In the genomic region with DNA sequence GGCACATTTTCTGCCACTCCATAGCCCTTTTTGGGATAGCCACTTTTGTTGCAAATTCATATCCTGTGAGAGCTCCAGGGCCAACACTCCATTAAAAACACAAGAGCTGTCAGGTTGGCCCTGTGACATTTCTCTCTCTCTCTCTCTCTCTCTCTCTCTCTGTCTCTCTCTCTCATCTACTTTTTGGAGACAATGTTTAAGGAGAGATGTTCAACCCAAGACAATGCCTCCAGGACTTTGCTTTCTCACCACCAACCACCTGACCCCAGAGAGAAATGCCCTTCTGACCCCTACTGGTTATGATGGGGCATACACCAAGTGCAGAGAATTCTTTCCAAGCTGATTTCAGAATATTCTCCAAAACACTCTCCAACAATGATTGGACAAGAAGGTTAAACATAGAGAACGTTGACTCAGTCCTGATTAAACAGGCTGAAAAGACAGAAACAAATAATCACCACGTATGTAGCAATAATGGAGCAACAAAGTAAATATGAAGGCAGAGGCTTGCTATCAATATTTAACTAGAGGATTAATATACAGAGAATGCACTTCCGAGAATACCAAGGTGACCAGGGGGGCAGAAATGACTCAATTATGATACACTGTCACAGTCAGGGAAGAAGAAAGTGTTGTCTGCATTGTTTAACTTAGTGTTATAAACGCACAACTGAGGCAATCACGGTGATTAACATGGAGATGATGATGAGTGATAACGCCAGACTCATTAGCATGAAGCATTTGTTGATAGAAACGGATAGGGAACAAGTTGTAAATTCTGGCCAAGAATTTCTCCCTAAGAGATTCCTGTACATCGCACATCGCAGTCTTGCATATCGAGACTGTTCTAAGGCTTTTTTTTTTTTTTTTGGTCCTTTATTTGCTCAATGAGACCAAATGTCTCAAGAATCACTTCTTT, we compare ENCODE assay signal across 8 cellular contexts.
DNase-seq lines count a peak whose midpoint lies in the region; ATAC-seq and TF ChIP-seq lines count a peak whose summit lies in the region.

No MANE protein-coding gene starts in this region.

- no CpG with 5 or more reads among the region's 10 CpGs for WGBS in H9 (ENCODE audit: extremely low coverage, insufficient read length, low lambda C conversion rate)
- 45% methylated on average over 10 of the region's 10 CpGs for WGBS in hepatocyte (ENCODE audit: low lambda C conversion rate, missing lambda C conversion rate)

- H3K23ac ChIP-seq in H9 (ENCODE audit: insufficient read length, low read depth, low read length) = no peak overlapping the region

- H3K56ac ChIP-seq in H9 (ENCODE audit: insufficient read length, low read depth, low read length) = no peak overlapping the region

- H2AFZ ChIP-seq in H9 (ENCODE audit: low read length) (peak overlapping the region; percentile 6), hepatocyte (no peak overlapping the region)

- CTCF ChIA-PET in activated CD4-positive, alpha-beta memory T cell treated with anti-CD3 and anti-CD28 coated beads for 36 hours (lab: Charles Lee) = interaction anchor here (0.5 to 4.3 kb wide), 35 partner anchors 10 to 804 kb away, joined by 3 to 50 read pairs (median 3); no protein-coding TSS in a partner anchor

- no peak overlapping the region for H2BK120ac ChIP-seq in H9 (ENCODE audit: low read depth, low read length, poor library complexity, severe bottlenecking)

- H3K36me3 Mint-ChIP-seq in H9 (ENCODE audit: insufficient read depth in 1 of 3, low read depth in 3 of 3) = no peaks in the 10 kb centered on the region
- no peaks in the 10 kb centered on the region for H3K36me3 Mint-ChIP-seq in activated CD4-positive, alpha-beta memory T cell treated with anti-CD3 and anti-CD28 coated beads for 36 hours

- no peak overlapping the region for H2AK5ac ChIP-seq in H9 (ENCODE audit: insufficient read length, low read length)

- POLR2A ChIA-PET in activated CD4-positive, alpha-beta memory T cell treated with anti-CD3 and anti-CD28 coated beads for 36 hours (lab: Charles Lee) = interaction anchor here (0.9 kb wide), 1 partner anchor 55 kb away, joined by 3 read pairs; no protein-coding TSS in a partner anchor

- H3K36me3 ChIP-seq in hepatocyte (replicated peaks; ENCODE audit: insufficient read depth, low read depth) (no peaks in the 10 kb centered on the region), upper lobe of right lung (no peaks in the 10 kb centered on the region), tibial artery (no peaks in the 10 kb centered on the region)

- no peak overlapping the region for H3K4me3 Mint-ChIP-seq in H9
- no peak overlapping the region for H3K4me3 Mint-ChIP-seq in activated CD4-positive, alpha-beta memory T cell treated with anti-CD3 and anti-CD28 coated beads for 36 hours

- no peak overlapping the region for H3K9ac ChIP-seq in H9 (ENCODE audit: extremely low read depth, insufficient read length, low read length)

- 0 out of 2 replicates have a peak overlapping the region, but pooled peaks have one; percentile 2 for H3K4me3 ChIP-seq in LNCaP clone FGC (ENCODE audit: low read depth, low read length)
- no peak overlapping the region for H3K4me3 ChIP-seq in hepatocyte
- H3K4me3 ChIP-seq in upper lobe of right lung = no peak overlapping the region
- no peak overlapping the region for H3K4me3 ChIP-seq in tibial artery

- H3K9me3 ChIP-seq in H9 (ENCODE audit: control insufficient read depth, low read depth, low read length) (no peaks in the 10 kb centered on the region), hepatocyte (ENCODE audit: low read depth) (no peaks in the 10 kb centered on the region), upper lobe of right lung (no peaks in the 10 kb centered on the region), tibial artery (no peaks in the 10 kb centered on the region)

- H3K27me3 Mint-ChIP-seq in H9 (ENCODE audit: low read depth) = no peaks in the 10 kb centered on the region; the same call in 1 of the 2 replicates
- no peaks in the 10 kb centered on the region for H3K27me3 Mint-ChIP-seq in activated CD4-positive, alpha-beta memory T cell treated with anti-CD3 and anti-CD28 coated beads for 36 hours

- ATAC-seq in upper lobe of right lung = peak; percentile 89

- no peak overlapping the region for H3K4ac ChIP-seq in H9 (ENCODE audit: low read depth, low read length)

- peak overlapping the region; percentile 26 for H2BK20ac ChIP-seq in H9 (ENCODE audit: low read depth, low read length, poor library complexity, severe bottlenecking)

- peak; percentile 39 for DNase-seq in stimulated activated CD4-positive, alpha-beta T cell treated with anti-CD3 and anti-CD28 coated beads, Interleukin-1b, Interleukin-23, amount 100 ng/mL, for 48 hours
- no peak for DNase-seq in stimulated activated CD4-positive, alpha-beta T cell treated with anti-CD3 and anti-CD28 coated beads, Interleukin-12 subunit alpha, Interleukin-12 subunit beta, amount 100 ng/mL, for 4 hours
- DNase-seq in H9 = no peak
- peak; percentile 83 for DNase-seq in LNCaP clone FGC (ENCODE audit: low read depth)
- DNase-seq in activated CD4-positive, alpha-beta memory T cell treated with anti-CD3 and anti-CD28 coated beads for 36 hours = peak; percentile 53
- peak; percentile 72 for DNase-seq in hepatocyte (ENCODE audit: low spot score)
- no peak for DNase-seq in upper lobe of right lung
- no peak for DNase-seq in tibial artery

- no peak overlapping the region for H4K5ac ChIP-seq in H9 (ENCODE audit: insufficient read length, low read depth, low read length)

- H3K79me1 ChIP-seq in H9 (ENCODE audit: insufficient read depth, low read depth, low read length, poor library complexity, severe bottlenecking) = no peaks in the 10 kb centered on the region

- no peak overlapping the region for H2BK15ac ChIP-seq in H9 (ENCODE audit: low read depth, low read length)

- H2BK5ac ChIP-seq in H9 (ENCODE audit: insufficient read length, low read length) = no peak overlapping the region

- no peak overlapping the region for H2BK12ac ChIP-seq in H9 (ENCODE audit: insufficient read length, low read depth, low read length)

- peak; percentile 74 for TF ChIP-seq CTCF in H9 (conservative IDR thresholded peaks at IDR 0.05)
- TF ChIP-seq CTCF in LNCaP clone FGC (IDR thresholded peaks at IDR 0.05; ENCODE audit: control insufficient read depth, extremely low read depth, insufficient read depth) = peak; percentile 90
- peak; percentile 60 for TF ChIP-seq CTCF in hepatocyte (IDR thresholded peaks at IDR 0.05; ENCODE audit: poor library complexity)
- peak; percentile 59 for TF ChIP-seq CTCF in upper lobe of right lung (IDR thresholded peaks at IDR 0.05)
- TF ChIP-seq CTCF in tibial artery (IDR thresholded peaks at IDR 0.05) = no peak

- H3K14ac ChIP-seq in H9 (ENCODE audit: insufficient read depth, low read length) = no peak overlapping the region

- peaks cover 14 to 17% of the 10 kb centered on the region in 2 experiments for H3K4me1 Mint-ChIP-seq in H9
- H3K4me1 Mint-ChIP-seq in activated CD4-positive, alpha-beta memory T cell treated with anti-CD3 and anti-CD28 coated beads for 36 hours (ENCODE audit: low read depth) = peaks cover 46% of the 10 kb centered on the region

- H4K91ac ChIP-seq in H9 (ENCODE audit: insufficient read length, low read depth, low read length) = no peak overlapping the region

- H3K4me2 ChIP-seq in H9 (ENCODE audit: insufficient read depth, insufficient read length, low read length) (no peak overlapping the region), hepatocyte (peak overlapping the region; percentile 52)

- H3K27ac ChIP-seq in H9 (ENCODE audit: insufficient read length, low read depth, low read length) (no peak overlapping the region), hepatocyte (peak overlapping the region; percentile 60), upper lobe of right lung (no peak overlapping the region), tibial artery (no peak overlapping the region)

- no peaks in the 10 kb centered on the region for H3K79me2 ChIP-seq in H9 (ENCODE audit: insufficient read depth, low read length)
- no peaks in the 10 kb centered on the region for H3K79me2 ChIP-seq in hepatocyte

- H4K20me1 ChIP-seq in H9 (ENCODE audit: control insufficient read depth, insufficient read depth, insufficient read length) = no peaks in the 10 kb centered on the region
- no peaks in the 10 kb centered on the region for H4K20me1 ChIP-seq in hepatocyte (ENCODE audit: insufficient read depth, poor library complexity, severe bottlenecking)

- no peaks in the 10 kb centered on the region for H3K9me2 ChIP-seq in hepatocyte (replicated peaks; ENCODE audit: insufficient read depth)

- H3T11ph ChIP-seq in H9 (ENCODE audit: low read length) = no peak overlapping the region

- H3K4me1 ChIP-seq in H9 (ENCODE audit: insufficient read depth, low read length) (peaks cover 4% of the 10 kb centered on the region; the same call in 1 of the 2 replicates), hepatocyte (ENCODE audit: insufficient read depth) (peaks cover 24% of the 10 kb centered on the region), upper lobe of right lung (peaks cover 17% of the 10 kb centered on the region), tibial artery (peaks cover 0 to 33% (median 5%) of the 10 kb centered on the region in 4 donors)

- H3K23me2 ChIP-seq in H9 (ENCODE audit: insufficient read length, low read depth, low read length, poor library complexity, severe bottlenecking) = no peaks in the 10 kb centered on the region

- H3K27me3 ChIP-seq in H9 (ENCODE audit: insufficient read depth, low read length) = no peaks in the 10 kb centered on the region
- H3K27me3 ChIP-seq in hepatocyte = no peaks in the 10 kb centered on the region
- H3K27me3 ChIP-seq in upper lobe of right lung = no peaks in the 10 kb centered on the region
- no peaks in the 10 kb centered on the region for H3K27me3 ChIP-seq in tibial artery

- no peaks in the 10 kb centered on the region for H3K9me3 Mint-ChIP-seq in H9
- no peaks in the 10 kb centered on the region for H3K9me3 Mint-ChIP-seq in activated CD4-positive, alpha-beta memory T cell treated with anti-CD3 and anti-CD28 coated beads for 36 hours

- intact Hi-C loops in activated CD4-positive, alpha-beta memory T cell treated with anti-CD3 and anti-CD28 coated beads for 36 hours (cut with micrococcal nuclease) = loop anchor here (1.0 kb wide), 2 partner anchors 147 to 361 kb away; no protein-coding TSS in a partner anchor
- intact Hi-C loops in upper lobe of right lung (cut with DNase I) = no loop called here
- intact Hi-C loops in tibial artery (cut with DNase I; ENCODE audit: low total_unique reads) = no loop called here

- H3K27ac Mint-ChIP-seq in H9 = no peak overlapping the region
- no peak overlapping the region for H3K27ac Mint-ChIP-seq in activated CD4-positive, alpha-beta memory T cell treated with anti-CD3 and anti-CD28 coated beads for 36 hours

- H3K18ac ChIP-seq in H9 (ENCODE audit: insufficient read length, low read depth, low read length) = no peak overlapping the region

- no peak overlapping the region for H4K8ac ChIP-seq in H9 (replicated peaks; ENCODE audit: insufficient read length, low read depth, low read length)

Comparison
In these comparisons a context has a peak if more than half of its experiments do, and no peak if none do; other contexts are left out.
1. DNase-seq: peak in stimulated activated CD4-positive, alpha-beta T cell treated with anti-CD3 and anti-CD28 coated beads, Interleukin-1b, Interleukin-23, amount 100 ng/mL, for 48 hours (single experiment), LNCaP clone FGC (single experiment), activated CD4-positive, alpha-beta memory T cell treated with anti-CD3 and anti-CD28 coated beads for 36 hours (single experiment) and hepatocyte (single experiment); none in stimulated activated CD4-positive, alpha-beta T cell treated with anti-CD3 and anti-CD28 coated beads, Interleukin-12 subunit alpha, Interleukin-12 subunit beta, amount 100 ng/mL, for 4 hours (single experiment), H9 (single experiment), upper lobe of right lung (single experiment) and tibial artery (0 of 2).
2. CTCF ChIP-seq: peak in H9 (single experiment), LNCaP clone FGC (single experiment), hepatocyte (single experiment) and upper lobe of right lung (single experiment); none in tibial artery (0 of 2).